In the genomic region with DNA sequence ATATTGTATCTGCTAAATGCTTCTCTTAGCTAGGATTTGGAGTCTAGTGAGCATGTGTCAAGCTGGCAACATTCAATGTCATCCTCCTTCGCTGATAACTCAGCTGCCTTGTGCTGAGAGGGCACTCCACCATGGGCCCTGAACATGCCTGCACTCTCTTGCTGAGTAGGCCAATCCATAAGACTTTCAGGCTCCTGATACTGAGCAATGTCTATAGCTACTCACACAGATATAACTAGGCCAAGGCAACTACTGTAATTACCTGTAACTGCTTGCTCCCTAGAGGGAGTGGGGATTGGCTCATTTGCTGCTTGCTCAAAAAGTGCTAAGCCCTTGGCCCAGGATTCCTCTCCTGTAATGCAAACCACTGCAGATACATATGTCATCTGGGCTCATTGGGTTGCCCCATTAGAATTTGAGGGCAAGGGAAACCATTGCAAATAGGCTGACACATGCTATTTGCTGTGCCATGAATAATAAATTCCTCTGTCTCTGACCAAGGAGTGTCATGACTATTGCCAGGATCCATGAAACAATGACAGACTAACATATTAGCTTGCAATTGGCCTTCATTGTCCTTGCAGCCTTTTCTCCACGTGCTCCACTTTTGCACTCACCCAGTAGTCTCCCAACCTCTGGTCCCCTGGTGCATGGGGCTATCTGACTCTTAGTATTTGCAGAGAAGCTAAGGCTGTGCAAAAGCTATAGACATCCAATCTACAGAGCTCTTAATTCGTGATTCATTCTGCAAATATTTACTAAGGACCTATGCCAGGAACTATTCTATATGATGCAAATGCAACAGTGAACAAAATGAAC, we compare ENCODE assay signal across 11 cellular contexts. TPM values are rescaled to one million over a fixed set of nuclear protein-coding genes. Genes with fewer than 3 reads are reported as not detected.
A peak's percentile ranks its signal among the peaks of the same experiment; 100 is the strongest.
DNase-seq lines count a peak whose midpoint lies in the region; ATAC-seq and TF ChIP-seq lines count a peak whose summit lies in the region.
"Had no signal": no experiment of that assay in that cellular context is flagged by ENCODE, and none has a peak within 500 bp of the region (broad histone marks: within the 10 kb centered on the region; RNA-seq: fewer than 3 reads in every experiment).

No MANE protein-coding gene starts in this region.

- intact Hi-C loops in IMR-90 (cut with micrococcal nuclease) (no loop called here), esophagus muscularis mucosa (cut with DNase I) (no loop called here)

- H3K36me3 ChIP-seq in IMR-90 (ENCODE audit: control insufficient read depth, insufficient read depth, low read length) (no peaks in the 10 kb centered on the region), esophagus muscularis mucosa (no peaks in the 10 kb centered on the region)

- H3K9me1 ChIP-seq in IMR-90 (ENCODE audit: insufficient read depth, low read length): peaks cover 19% of the 10 kb centered on the region

- no TSS peak for BruUV-seq in IMR-90 (replicated peaks; lab: Mats Ljungman, UMichigan)

- no peak overlapping the region; the same call in 1 of the 2 replicates for H3K56ac ChIP-seq in IMR-90 (ENCODE audit: extremely low read depth, insufficient read depth, low read length)

- no peak overlapping the region for H4K5ac ChIP-seq in IMR-90 (ENCODE audit: low read depth, low read length)

- H2BK15ac ChIP-seq in IMR-90 (ENCODE audit: low read depth, low read length): no peak overlapping the region

- 0 out of 2 replicates have a peak overlapping the region, but pooled peaks have one; percentile 24 for H3K4ac ChIP-seq in IMR-90 (ENCODE audit: low read depth, low read length)

- H3K4me1 ChIP-seq in IMR-90 (ENCODE audit: control insufficient read depth, insufficient read depth, low read length) (peaks cover 5% of the 10 kb centered on the region), esophagus muscularis mucosa (peaks cover 0 to 6% (median 0%) of the 10 kb centered on the region in 4 donors)

- ATAC-seq in IMR-90 (ENCODE audit: low read depth) (peak; percentile 82), HG02973 (IDR thresholded peaks at IDR 0.05; ENCODE audit: unreplicated experiment) (no peak)
- ATAC-seq: sciatic nerve had no signal

- no peak overlapping the region for H3K4me3 ChIP-seq in IMR-90 (ENCODE audit: insufficient read depth, low read depth, low read length)
- no peak overlapping the region for H3K4me3 ChIP-seq in esophagus muscularis mucosa

- no peak overlapping the region for H2AK9ac ChIP-seq in IMR-90 (replicated peaks; ENCODE audit: low read depth, low read length, poor library complexity)

- DNase-seq in COLO668 (lab: John Stamatoyannopoulos, UW; ENCODE audit: unreplicated experiment) (peak; percentile 51), IMR-90 (peak; percentile 66), SW480 (ENCODE audit: low spot score) (peak; percentile 24), fibroblast of the conjunctiva (ENCODE audit: low read depth) (peak; percentile 50), esophagus muscularis mucosa (ENCODE audit: extremely low spot score) (no peak), SIG-M5 treated with dmso at 0.1 percent for 504 hours (lab: John Stamatoyannopoulos, UW; ENCODE audit: unreplicated experiment) (no peak), NOMO-1 (lab: John Stamatoyannopoulos, UW; ENCODE audit: unreplicated experiment in 2 of 2) (no peak)
- DNase-seq: activated naive CD8-positive, alpha-beta T cell treated with anti-CD3 and anti-CD28 coated beads for 36 hours; CD4-positive, CD25-positive, alpha-beta regulatory T cell had no signal

- no peak overlapping the region for H4K91ac ChIP-seq in IMR-90 (ENCODE audit: insufficient read depth, low read depth, low read length)

- H3K23ac ChIP-seq in IMR-90 (ENCODE audit: low read depth, low read length): no peak overlapping the region

- TF ChIP-seq EP300 in esophagus muscularis mucosa (IDR thresholded peaks at IDR 0.05): no peak

- H2BK5ac ChIP-seq in IMR-90 (ENCODE audit: low read depth, low read length, poor library complexity, severe bottlenecking): no peak overlapping the region

- dilution Hi-C loops in IMR-90 (cut with HindIII; ENCODE audit: low sequenced_read_pairs, unreplicated experiment): no loop called here

- H3K4me2 ChIP-seq in IMR-90 (ENCODE audit: low read depth, low read length): no peak overlapping the region

- H3K18ac ChIP-seq in IMR-90 (ENCODE audit: low read depth, low read length): no peak overlapping the region

- in situ Hi-C loops in IMR-90 (cut with MboI; ENCODE audit: low sequenced_read_pairs): no loop called here

- no peak overlapping the region; the same call in 1 of the 2 replicates for H2AK5ac ChIP-seq in IMR-90 (ENCODE audit: low read depth, low read length)

- H3K9ac ChIP-seq in IMR-90 (ENCODE audit: low read depth, low read length): no peak overlapping the region

- no peak for TF ChIP-seq RAD21 in IMR-90 (IDR thresholded peaks at IDR 0.05; ENCODE audit: low read length)

- peaks cover 3% of the 10 kb centered on the region; the same call in 1 of the 2 replicates for H4K20me1 ChIP-seq in IMR-90 (ENCODE audit: insufficient read depth, low read length)

- H3K79me1 ChIP-seq in IMR-90 (ENCODE audit: low read depth in 1 of 2, low read length in 2 of 2): 0 out of 4 replicates have a peak, but pooled peaks cover 0 to 8% of the 10 kb centered on the region in 2 experiments

- CTCF ChIA-PET in IMR-90 (lab: Yijun Ruan, JAX): interaction anchor here (0.6 kb wide), 1 partner anchor 778 kb away, joined by 5 read pairs; no protein-coding TSS in a partner anchor

- H2BK120ac ChIP-seq in IMR-90 (ENCODE audit: low read depth, low read length): no peak overlapping the region

- no peaks in the 10 kb centered on the region for H3K27me3 ChIP-seq in IMR-90 (ENCODE audit: control insufficient read depth, insufficient read depth, low read length)
- H3K27me3 ChIP-seq in esophagus muscularis mucosa: no peaks in the 10 kb centered on the region

- H2AFZ ChIP-seq in IMR-90 (replicated peaks; ENCODE audit: low read length, poor library complexity): no peak overlapping the region

- H2BK20ac ChIP-seq in IMR-90 (ENCODE audit: low read depth, low read length): peak overlapping the region; percentile 66

- no peak overlapping the region for H4K8ac ChIP-seq in IMR-90 (ENCODE audit: low read depth in 2 of 2, low read length in 2 of 2)

- TF ChIP-seq POLR2A in IMR-90 (IDR thresholded peaks at IDR 0.05; ENCODE audit: low read depth, low read length) (no peak), esophagus muscularis mucosa (IDR thresholded peaks at IDR 0.05; ENCODE audit: low read depth) (no peak)

- no peak for TF ChIP-seq CTCF in IMR-90 (conservative IDR thresholded peaks at IDR 0.05; ENCODE audit: low read depth, low read length)
- no peak for TF ChIP-seq CTCF in esophagus muscularis mucosa (IDR thresholded peaks at IDR 0.05)

- no CpG with 5 or more reads among the region's 3 CpGs for WGBS in IMR-90 (ENCODE audit: extremely low coverage in 2 of 2, insufficient read length in 1 of 2), 2 experiments
- WGBS in esophagus muscularis mucosa: 89% methylated on average over 3 of the region's 3 CpGs

- POLR2A ChIA-PET in IMR-90 (lab: Charles Lee; ENCODE audit: unreplicated experiment): no interaction called here

- 0 out of 2 replicates have a peak overlapping the region, but pooled peaks have one; percentile 46 for H3K14ac ChIP-seq in IMR-90 (replicated peaks; ENCODE audit: low read depth, low read length)

- no peaks in the 10 kb centered on the region for H3K9me3 ChIP-seq in IMR-90 (ENCODE audit: control insufficient read depth, insufficient read depth, low read length)
- H3K9me3 ChIP-seq in esophagus muscularis mucosa: no peaks in the 10 kb centered on the region

- H3K27ac ChIP-seq in IMR-90 (ENCODE audit: insufficient read depth, low read length): no peak overlapping the region
- no peak overlapping the region for H3K27ac ChIP-seq in esophagus muscularis mucosa (replicated peaks in 1 of 4)

TF ChIP-seq in IMR-90, 13 proteins besides CTCF, POLR2A, EP300 and RAD21:
- TF ChIP-seq, protein P1, sequence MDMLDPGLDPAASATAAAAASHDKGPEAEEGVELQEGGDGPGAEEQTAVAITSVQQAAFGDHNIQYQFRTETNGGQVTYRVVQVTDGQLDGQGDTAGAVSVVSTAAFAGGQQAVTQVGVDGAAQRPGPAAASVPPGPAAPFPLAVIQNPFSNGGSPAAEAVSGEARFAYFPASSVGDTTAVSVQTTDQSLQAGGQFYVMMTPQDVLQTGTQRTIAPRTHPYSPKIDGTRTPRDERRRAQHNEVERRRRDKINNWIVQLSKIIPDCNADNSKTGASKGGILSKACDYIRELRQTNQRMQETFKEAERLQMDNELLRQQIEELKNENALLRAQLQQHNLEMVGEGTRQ (IDR thresholded peaks at IDR 0.05; ENCODE audit: low read depth, low read length): no peak
- no peak for TF ChIP-seq RCOR1 (IDR thresholded peaks at IDR 0.05; ENCODE audit: insufficient replicate concordance, low read length)
- no peak for TF ChIP-seq CHD1 (IDR thresholded peaks at IDR 0.05; ENCODE audit: low read depth, low read length)
- no peak for TF ChIP-seq FOS (IDR thresholded peaks at IDR 0.05; ENCODE audit: low read depth, low read length)
- peak; percentile 25; the same call in 1 of the 2 replicates for TF ChIP-seq MAFK (IDR thresholded peaks at IDR 0.05; ENCODE audit: low read depth, low read length)
- TF ChIP-seq ELK1 (IDR thresholded peaks at IDR 0.05; ENCODE audit: borderline replicate concordance, low read depth, low read length): no peak

RNA-seq across cellular contexts. Expression of gene BMPR2, which starts 36.9 kb away (rescaled TPM):
- total RNA-seq in IMR-90 (2012; rRNA removed) (30.1 and 34.7 TPM in 2 replicates), esophagus muscularis mucosa (10 to 100 TPM; 54.8 to 76.7 (median 67.7) TPM)
- polyA plus RNA-seq in IMR-90 (2012; rRNA removed): 15.7 and 17.0 TPM in 2 replicates
- 4.2 and 4.9 TPM in 2 replicates for polyA plus RNA-seq in IMR-90 (2012; cell fraction: cytosol; rRNA removed)
- 1.8 and 13.4 TPM in 2 replicates for polyA plus RNA-seq in IMR-90 (2012; cell fraction: nucleus; rRNA removed; ENCODE audit: low replicate concordance)

Comparison
In these comparisons a context has a peak if more than half of its experiments do, and no peak if none do; other contexts are left out.
1. DNase-seq: peak in COLO668 (single experiment), IMR-90 (single experiment), SW480 (single experiment) and fibroblast of the conjunctiva (single experiment); none in esophagus muscularis mucosa (single experiment), SIG-M5 treated with dmso at 0.1 percent for 504 hours (single experiment) and NOMO-1 (0 of 2).